ENCODE assay signal across 20 cellular contexts in genomic region chr1:106676021-106676420, GRCh38.
A peak's percentile ranks its signal among the peaks of the same experiment; 100 is the strongest.
DNase-seq lines count a peak whose midpoint lies in the region; ATAC-seq and TF ChIP-seq lines count a peak whose summit lies in the region.
"Had no signal": no experiment of that assay in that cellular context is flagged by ENCODE, and none has a peak within 500 bp of the region (broad histone marks: within the 10 kb centered on the region; RNA-seq: fewer than 3 reads in every experiment).

No MANE protein-coding gene starts in this region.

- H2AFZ ChIP-seq in GM23248 (no peak overlapping the region), smooth muscle cell (ENCODE audit: low read depth) (no peak overlapping the region)
- H2AFZ ChIP-seq: parathyroid adenoma had no signal

- H3K4me3 ChIP-seq in GM23248: no peak overlapping the region
- no peak overlapping the region for H3K4me3 ChIP-seq in RWPE2 (ENCODE audit: severe bottlenecking)
- H3K4me3 ChIP-seq in smooth muscle cell: no peak overlapping the region
- H3K4me3 ChIP-seq: BLaER1, skin epidermis, uterus had no signal

- H3K79me2 ChIP-seq in GM23248 (ENCODE audit: insufficient read depth): no peaks in the 10 kb centered on the region
- H3K79me2 ChIP-seq in smooth muscle cell (ENCODE audit: low read depth): no peaks in the 10 kb centered on the region
- H3K79me2 ChIP-seq: parathyroid adenoma had no signal

- no peaks in the 10 kb centered on the region for H3K9me3 ChIP-seq in GM23248 (ENCODE audit: low read depth)
- no peaks in the 10 kb centered on the region for H3K9me3 ChIP-seq in RWPE2 (ENCODE audit: severe bottlenecking)
- no peaks in the 10 kb centered on the region for H3K9me3 ChIP-seq in smooth muscle cell (replicated peaks; ENCODE audit: low read depth)
- H3K9me3 ChIP-seq: BLaER1, uterus had no signal

- H3K27me3 ChIP-seq in GM23248 (replicated peaks; ENCODE audit: insufficient read depth) (no peaks in the 10 kb centered on the region), RWPE2 (ENCODE audit: insufficient read depth, poor library complexity, severe bottlenecking) (no peaks in the 10 kb centered on the region), smooth muscle cell (ENCODE audit: low read depth) (no peaks in the 10 kb centered on the region)
- H3K27me3 ChIP-seq: BLaER1, uterus had no signal

- TF ChIP-seq CTCF in RWPE2 (IDR thresholded peaks at IDR 0.05; ENCODE audit: poor library complexity, severe bottlenecking) (no peak), smooth muscle cell (IDR thresholded peaks at IDR 0.05; ENCODE audit: borderline replicate concordance, insufficient read depth, poor library complexity, severe bottlenecking) (no peak)

- no peak overlapping the region for H3K27ac ChIP-seq in GM23248
- H3K27ac ChIP-seq in RWPE2 (ENCODE audit: poor library complexity, severe bottlenecking): no peak overlapping the region
- H3K27ac ChIP-seq in smooth muscle cell (ENCODE audit: low read depth): no peak overlapping the region
- H3K27ac ChIP-seq: BLaER1, parathyroid adenoma, skin epidermis, uterus had no signal

- peaks cover 31% of the 10 kb centered on the region for H3K4me1 ChIP-seq in GM23248 (ENCODE audit: insufficient read depth)
- H3K4me1 ChIP-seq in RWPE2 (ENCODE audit: insufficient read depth, poor library complexity, severe bottlenecking): peaks cover 37% of the 10 kb centered on the region
- H3K4me1 ChIP-seq in smooth muscle cell (ENCODE audit: low read depth): no peaks in the 10 kb centered on the region
- H3K4me1 ChIP-seq: BLaER1, parathyroid adenoma, uterus had no signal

- DNase-seq in GM23248 (peak; percentile 61), RWPE2 (ENCODE audit: low spot score) (no peak), fibroblast of gingiva (ENCODE audit: low read depth) (peak; percentile 62), smooth muscle cell (lab: John Stamatoyannopoulos, UW; ENCODE audit: unreplicated experiment) (no peak), COLO829 (ENCODE audit: low spot score) (no peak), NCI-H187 treated with DMSO at 0.1 percent for 48 hours (lab: John Stamatoyannopoulos, UW) (no peak)
- DNase-seq: activated CD4-positive, CD25-positive, alpha-beta regulatory T cell treated with anti-CD3 and anti-CD28 coated beads, Interleukin-2, amount 50 U/mL, for 72 hours; activated CD8-positive, alpha-beta memory T cell treated with anti-CD3 and anti-CD28 coated beads for 24 hours; activated naive CD8-positive, alpha-beta T cell treated with anti-CD3 and anti-CD28 coated beads for 36 hours; islet precursor cell; MM.1S; naive B cell; NCI-H526 treated with DMSO at 0.1 percent for 48 hours; SIG-M5; stimulated activated CD4-positive, alpha-beta T cell treated with anti-CD3 and anti-CD28 coated beads, Interleukin-4, amount 100 ng/mL, for 4 hours; uterus had no signal

- H3K9ac ChIP-seq in GM23248 (no peak overlapping the region), smooth muscle cell (ENCODE audit: low read depth) (no peak overlapping the region)
- H3K9ac ChIP-seq: BLaER1, parathyroid adenoma had no signal

- whole genome bisulfite sequencing in GM23248 (ENCODE audit: low coverage in 1 of 2, low lambda C conversion rate in 2 of 2, missing lambda C conversion rate in 2 of 2), 2 experiments: 17 to 25% methylated on average over 2 of the region's 2 CpGs
- 70% methylated on average over 2 of the region's 2 CpGs for WGBS in smooth muscle cell (ENCODE audit: low lambda C conversion rate)

- H3K36me3 ChIP-seq in GM23248 (ENCODE audit: low read depth): no peaks in the 10 kb centered on the region
- H3K36me3 ChIP-seq in RWPE2 (ENCODE audit: low read depth): no peaks in the 10 kb centered on the region
- H3K36me3 ChIP-seq in smooth muscle cell (ENCODE audit: low read depth): no peaks in the 10 kb centered on the region
- H3K36me3 ChIP-seq: BLaER1, uterus had no signal

- H4K20me1 ChIP-seq in GM23248 (ENCODE audit: insufficient read depth) (no peaks in the 10 kb centered on the region), smooth muscle cell (ENCODE audit: low read depth) (no peaks in the 10 kb centered on the region)
- H4K20me1 ChIP-seq: BLaER1 had no signal

- in situ Hi-C loops in GM23248 (cut with MboI): no loop called here

- ATAC-seq in RWPE2 (ENCODE audit: low read depth) (peak; percentile 55), GM18520 (IDR thresholded peaks at IDR 0.05; ENCODE audit: unreplicated experiment) (no peak)

- peak overlapping the region; percentile 22 for H3K4me2 ChIP-seq in GM23248 (ENCODE audit: unreplicated experiment)
- peak overlapping the region; percentile 1 for H3K4me2 ChIP-seq in smooth muscle cell
- H3K4me2 ChIP-seq: BLaER1 had no signal

- H3F3A ChIP-seq in GM23248 (ENCODE audit: insufficient read depth): no peaks in the 10 kb centered on the region
- no peaks in the 10 kb centered on the region for H3F3A ChIP-seq in smooth muscle cell (ENCODE audit: low read depth)

- H3K9me2 ChIP-seq in GM23248 (ENCODE audit: insufficient read depth): no peaks in the 10 kb centered on the region

Comparison
In these comparisons a context has a peak if more than half of its experiments do, and no peak if none do; other contexts are left out.
1. DNase-seq: peak in GM23248 (single experiment) and fibroblast of gingiva (single experiment); none in RWPE2 (single experiment), smooth muscle cell (single experiment), COLO829 (single experiment) and NCI-H187 treated with DMSO at 0.1 percent for 48 hours (single experiment).